ENCODE assay signal across 18 cellular contexts in the genomic region with DNA sequence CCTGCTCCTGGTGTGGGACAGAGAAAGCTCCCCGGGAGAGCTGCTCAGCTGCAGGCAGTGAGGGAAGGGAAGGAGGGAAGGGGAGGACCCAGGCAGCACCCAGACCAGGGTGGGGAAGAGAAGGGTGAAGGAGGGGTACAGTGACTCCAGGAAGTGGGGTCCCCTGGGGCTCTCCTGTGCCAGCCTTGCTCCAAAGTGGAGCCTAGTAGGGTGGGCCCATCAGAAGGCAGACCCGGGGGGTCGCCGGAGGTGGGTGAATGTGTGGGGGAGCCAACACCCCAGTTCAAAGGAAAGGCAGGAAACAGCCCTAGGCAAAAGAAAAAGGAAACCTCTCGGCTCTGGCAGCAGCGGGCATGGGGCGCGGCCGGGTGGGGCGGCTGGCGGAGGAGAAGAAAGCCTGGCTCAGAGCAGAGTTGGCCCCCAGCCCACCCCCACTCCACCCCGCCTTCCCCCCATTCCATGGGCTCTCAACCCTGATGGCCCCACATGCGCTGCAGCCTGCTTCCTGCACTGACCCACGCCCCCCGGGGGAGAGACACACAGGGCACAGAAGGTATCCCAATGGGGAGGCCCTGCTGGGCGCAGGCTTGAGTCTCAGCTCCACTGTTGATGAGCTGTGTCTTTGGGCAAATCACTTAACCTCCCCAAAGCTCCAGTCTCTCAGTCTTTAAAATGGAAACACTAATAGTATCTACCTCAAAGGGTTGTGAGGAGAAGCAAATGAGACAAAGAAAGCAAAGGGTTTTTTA. TPM values are rescaled to one million over a fixed set of nuclear protein-coding genes. Genes with fewer than 3 reads are reported as not detected.
DNase-seq lines count a peak whose midpoint lies in the region; ATAC-seq, FAIRE-seq and TF ChIP-seq lines count a peak whose summit lies in the region.
"Had no signal": no experiment of that assay in that cellular context is flagged by ENCODE, and none has a peak within 500 bp of the region (broad histone marks: within the 10 kb centered on the region; RNA-seq: fewer than 3 reads in every experiment).

No MANE protein-coding gene starts in this region.

- H3K4me3 ChIP-seq in CD8-positive, alpha-beta memory T cell (ENCODE audit: low read length) = no peak overlapping the region
- H3K4me3 ChIP-seq in PC-3 (ENCODE audit: low read length) = peak overlapping the region; percentile 27; the same call in 1 of the 2 replicates
- H3K4me3 ChIP-seq in left ventricle myocardium inferior = no peak overlapping the region
- no peak overlapping the region for H3K4me3 ChIP-seq in neural progenitor cell
- H3K4me3 ChIP-seq: ovary had no signal

- no peaks in the 10 kb centered on the region for H3K9me3 Mint-ChIP-seq in CD8-positive, alpha-beta memory T cell
- no peaks in the 10 kb centered on the region for H3K9me3 Mint-ChIP-seq in neural progenitor cell
- no peaks in the 10 kb centered on the region for H3K9me3 Mint-ChIP-seq in activated naive CD4-positive, alpha-beta T cell treated with anti-CD3 and anti-CD28 coated beads for 36 hours
- H3K9me3 Mint-ChIP-seq: activated naive CD4-positive, alpha-beta T cell treated with anti-CD3 and anti-CD28 coated beads, Interleukin-2, amount 50 U/mL, for 24 hours had no signal

- CTCF ChIA-PET in CD8-positive, alpha-beta memory T cell (lab: Charles Lee) = interaction anchor here (0.8 to 2.1 kb wide), 3 partner anchors 10 to 14 kb away, joined by 3 to 7 read pairs (median 3); no protein-coding TSS in a partner anchor
- CTCF ChIA-PET in PC-3 (lab: Charles Lee) = interaction anchor here (0.6 kb wide), 1 partner anchor 67 kb away, joined by 3 read pairs; no protein-coding TSS in a partner anchor
- CTCF ChIA-PET in activated naive CD4-positive, alpha-beta T cell treated with anti-CD3 and anti-CD28 coated beads for 36 hours (lab: Charles Lee) = interaction anchor here (0.6 to 2.8 kb wide), 5 partner anchors 10 to 709 kb away, joined by 3 to 14 read pairs (median 4); no protein-coding TSS in a partner anchor

- H3K9ac ChIP-seq in PC-3 (ENCODE audit: low read length) (no peak overlapping the region; the same call in 1 of the 2 replicates), neural progenitor cell (no peak overlapping the region)

- POLR2A ChIA-PET in CD8-positive, alpha-beta memory T cell (lab: Charles Lee) = no interaction called here
- POLR2A ChIA-PET in PC-3 (lab: Charles Lee; ENCODE audit: unreplicated experiment) = no interaction called here

- H3F3A ChIP-seq in PC-3 (ENCODE audit: low read length, unreplicated experiment) (no peaks in the 10 kb centered on the region), neural progenitor cell (ENCODE audit: low read depth) (peaks cover 5% of the 10 kb centered on the region)

- H3K4me1 Mint-ChIP-seq in CD8-positive, alpha-beta memory T cell = peaks cover 33 to 55% (median 35%) of the 10 kb centered on the region in 3 donors
- no peaks in the 10 kb centered on the region for H3K4me1 Mint-ChIP-seq in neural progenitor cell
- peaks cover 16% of the 10 kb centered on the region for H3K4me1 Mint-ChIP-seq in activated naive CD4-positive, alpha-beta T cell treated with anti-CD3 and anti-CD28 coated beads for 36 hours (ENCODE audit: low read depth)
- H3K4me1 Mint-ChIP-seq: brain had no signal

- TF ChIP-seq CTCF in PC-3 (conservative IDR thresholded peaks at IDR 0.05; ENCODE audit: low read depth, low read length) (no peak), left ventricle myocardium inferior (IDR thresholded peaks at IDR 0.05; ENCODE audit: borderline replicate concordance) (no peak), neural progenitor cell (IDR thresholded peaks at IDR 0.05) (no peak)

- H3K27me3 Mint-ChIP-seq in CD8-positive, alpha-beta memory T cell = peaks cover 9 to 12% of the 10 kb centered on the region in 2 donors
- H3K27me3 Mint-ChIP-seq in neural progenitor cell (ENCODE audit: insufficient read depth, low read depth) = peaks cover 23% of the 10 kb centered on the region
- peaks cover 17% of the 10 kb centered on the region for H3K27me3 Mint-ChIP-seq in activated naive CD4-positive, alpha-beta T cell treated with anti-CD3 and anti-CD28 coated beads for 36 hours (ENCODE audit: low read depth)

- H2AFZ ChIP-seq in PC-3 (ENCODE audit: low read length) = 0 out of 2 replicates have a peak overlapping the region, but pooled peaks have one; percentile 22
- no peak overlapping the region for H2AFZ ChIP-seq in neural progenitor cell (replicated peaks)

- H3K4me2 ChIP-seq in PC-3 (ENCODE audit: low read length) = peak overlapping the region; percentile 52
- H3K4me2 ChIP-seq in neural progenitor cell = no peak overlapping the region

- peak overlapping the region; percentile 24 for H3K27ac ChIP-seq in CD8-positive, alpha-beta memory T cell (ENCODE audit: low read depth, low read length)
- H3K27ac ChIP-seq in PC-3 (ENCODE audit: low read length) (peak overlapping the region; percentile 43), left ventricle myocardium inferior (replicated peaks) (peak overlapping the region; percentile 83), neural progenitor cell (no peak overlapping the region)
- H3K27ac ChIP-seq: ovary had no signal

- FAIRE-seq in RCC 7860 (lab: Jason Lieb, UNC) = no peak

- H4K20me1 ChIP-seq in PC-3 (ENCODE audit: low read length) = no peaks in the 10 kb centered on the region
- no peaks in the 10 kb centered on the region for H4K20me1 ChIP-seq in neural progenitor cell (ENCODE audit: low read depth)

- H3K36me3 Mint-ChIP-seq in CD8-positive, alpha-beta memory T cell = no peaks in the 10 kb centered on the region
- H3K36me3 Mint-ChIP-seq in neural progenitor cell = no peaks in the 10 kb centered on the region
- no peaks in the 10 kb centered on the region for H3K36me3 Mint-ChIP-seq in activated naive CD4-positive, alpha-beta T cell treated with anti-CD3 and anti-CD28 coated beads for 36 hours (ENCODE audit: low read depth)
- H3K36me3 Mint-ChIP-seq: activated naive CD4-positive, alpha-beta T cell treated with anti-CD3 and anti-CD28 coated beads, Interleukin-2, amount 50 U/mL, for 24 hours; brain had no signal

- H3K27ac Mint-ChIP-seq in CD8-positive, alpha-beta memory T cell = peak overlapping the region; percentile 49 to 92 (median 78)
- H3K27ac Mint-ChIP-seq in neural progenitor cell = no peak overlapping the region
- no peak overlapping the region for H3K27ac Mint-ChIP-seq in activated naive CD4-positive, alpha-beta T cell treated with anti-CD3 and anti-CD28 coated beads for 36 hours
- H3K27ac Mint-ChIP-seq: activated naive CD4-positive, alpha-beta T cell treated with anti-CD3 and anti-CD28 coated beads, Interleukin-2, amount 50 U/mL, for 24 hours; brain had no signal

- H3K4me3 Mint-ChIP-seq in CD8-positive, alpha-beta memory T cell = peak overlapping the region in 4 of 7 donors; percentile 20 to 77 (median 32)
- no peak overlapping the region for H3K4me3 Mint-ChIP-seq in neural progenitor cell
- H3K4me3 Mint-ChIP-seq in activated naive CD4-positive, alpha-beta T cell treated with anti-CD3 and anti-CD28 coated beads for 36 hours = no peak overlapping the region
- H3K4me3 Mint-ChIP-seq: activated naive CD4-positive, alpha-beta T cell treated with anti-CD3 and anti-CD28 coated beads, Interleukin-2, amount 50 U/mL, for 24 hours; brain had no signal

- no peaks in the 10 kb centered on the region for H3K9me2 ChIP-seq in PC-3 (replicated peaks; ENCODE audit: low read length)

- no TSS peak for BruUV-seq in PC-3 (replicated peaks; lab: Mats Ljungman, UMichigan)

- no peaks in the 10 kb centered on the region for H3K79me2 ChIP-seq in PC-3 (ENCODE audit: low read length)
- H3K79me2 ChIP-seq in neural progenitor cell (ENCODE audit: low read depth) = no peaks in the 10 kb centered on the region

- no peaks in the 10 kb centered on the region for H3K27me3 ChIP-seq in CD8-positive, alpha-beta memory T cell (ENCODE audit: insufficient read depth, low read length, poor library complexity, severe bottlenecking)
- peaks cover under 1% of the 10 kb centered on the region; the same call in 1 of the 2 replicates for H3K27me3 ChIP-seq in PC-3 (ENCODE audit: low read length)
- peaks cover 23% of the 10 kb centered on the region for H3K27me3 ChIP-seq in left ventricle myocardium inferior (ENCODE audit: low read depth)
- H3K27me3 ChIP-seq in neural progenitor cell = peaks cover 25% of the 10 kb centered on the region
- H3K27me3 ChIP-seq: ovary had no signal

- intact Hi-C loops in PC-3 (cut with micrococcal nuclease) = no loop called here
- intact Hi-C loops in left ventricle myocardium inferior (cut with micrococcal nuclease) = no loop called here
- intact Hi-C loops in sciatic nerve (cut with DNase I) = no loop called here
- intact Hi-C loops in activated naive CD4-positive, alpha-beta T cell treated with anti-CD3 and anti-CD28 coated beads for 36 hours (cut with micrococcal nuclease) = no loop called here

- ATAC-seq in PC-3 (peak; percentile 50), sciatic nerve (peak; percentile 23)

- H3K36me3 ChIP-seq in CD8-positive, alpha-beta memory T cell (ENCODE audit: insufficient read depth, low read length) = no peaks in the 10 kb centered on the region
- no peaks in the 10 kb centered on the region for H3K36me3 ChIP-seq in PC-3 (ENCODE audit: low read depth, low read length)
- no peaks in the 10 kb centered on the region for H3K36me3 ChIP-seq in left ventricle myocardium inferior
- no peaks in the 10 kb centered on the region for H3K36me3 ChIP-seq in neural progenitor cell
- H3K36me3 ChIP-seq: ovary had no signal

- peaks cover 60% of the 10 kb centered on the region for H3K4me1 ChIP-seq in CD8-positive, alpha-beta memory T cell (ENCODE audit: insufficient read depth, low read length)
- H3K4me1 ChIP-seq in PC-3 (ENCODE audit: insufficient read depth, low read length) = peaks cover 21% of the 10 kb centered on the region
- H3K4me1 ChIP-seq in left ventricle myocardium inferior = peaks cover 44% of the 10 kb centered on the region
- H3K4me1 ChIP-seq in neural progenitor cell = peaks cover 12% of the 10 kb centered on the region

- DNase-seq in CD8-positive, alpha-beta memory T cell = no peak
- DNase-seq in PC-3 (no peak), left ventricle myocardium inferior (no peak), sciatic nerve (ENCODE audit: low spot score) (no peak), neural progenitor cell (ENCODE audit: low spot score) (no peak), RCC 7860 (ENCODE audit: low spot score) (no peak)
- no peak for DNase-seq in stimulated activated CD4-positive, alpha-beta T cell treated with anti-CD3 and anti-CD28 coated beads, Interleukin-1b, Interleukin-23, amount 100 ng/mL, for 48 hours
- no peak for DNase-seq in activated naive CD4-positive, alpha-beta T cell treated with anti-CD3 and anti-CD28 coated beads for 36 hours
- DNase-seq: activated CD4-positive, alpha-beta T cell treated with anti-CD3 and anti-CD28 coated beads for 48 hours; NCI-H1092; NCI-H2107; NCI-H748 treated with DMSO at 0.1 percent for 48 hours; ovary; stimulated activated CD4-positive, alpha-beta T cell treated with anti-CD3 and anti-CD28 coated beads, Interleukin-4, amount 100 ng/mL, for 1 hour had no signal

- H3K9me3 ChIP-seq in CD8-positive, alpha-beta memory T cell (ENCODE audit: low read length) = no peaks in the 10 kb centered on the region
- H3K9me3 ChIP-seq in PC-3 (ENCODE audit: low read length) (no peaks in the 10 kb centered on the region), left ventricle myocardium inferior (replicated peaks) (no peaks in the 10 kb centered on the region), neural progenitor cell (ENCODE audit: low read depth) (no peaks in the 10 kb centered on the region)
- H3K9me3 ChIP-seq: ovary had no signal

RNA-seq across cellular contexts. Expression of gene LGR6, which starts 5.7 kb away (rescaled TPM):
- under 1 TPM; 0.40 to 0.53 TPM for total RNA-seq in CD8-positive, alpha-beta memory T cell
- 3.1 TPM for polyA plus RNA-seq in CD8-positive, alpha-beta memory T cell
- total RNA-seq in PC-3 (2014; rRNA removed) (0.23 and 0.26 TPM in 2 replicates), left ventricle myocardium inferior (0.60 TPM), sciatic nerve (0.53 TPM), neural progenitor cell (ENCODE audit: low replicate concordance) (0.25 TPM in 1 of 2 replicates, not detected in the other)
- total RNA-seq in activated naive CD4-positive, alpha-beta T cell treated with anti-CD3 and anti-CD28 coated beads for 36 hours = under 1 TPM; 0.19 to 0.22 TPM
- total RNA-seq: fibroblast of lung, H4 had no signal

RNA-seq across cellular contexts. Expression of gene PTPN7, which starts 38.9 kb away (rescaled TPM):
- total RNA-seq in CD8-positive, alpha-beta memory T cell = 100 to 1,000 TPM; 446 to 449 TPM
- 91.4 TPM for polyA plus RNA-seq in CD8-positive, alpha-beta memory T cell
- total RNA-seq in PC-3 (2014; rRNA removed) = not detected in 2 replicates
- 0.44 TPM for total RNA-seq in left ventricle myocardium inferior
- 2.5 TPM for total RNA-seq in sciatic nerve
- total RNA-seq in neural progenitor cell (ENCODE audit: low replicate concordance) = not detected in 2 replicates
- total RNA-seq in activated naive CD4-positive, alpha-beta T cell treated with anti-CD3 and anti-CD28 coated beads for 36 hours = 100 to 1,000 TPM; 112 to 119 TPM
- total RNA-seq: fibroblast of lung had no signal
- polyA plus RNA-seq: fibroblast of lung had no signal

RNA-seq across cellular contexts. Expression of gene ARL8A, which starts 54.8 kb away (rescaled TPM):
- total RNA-seq in CD8-positive, alpha-beta memory T cell = 10 to 100 TPM; 50.2 to 51.4 TPM
- 12.3 TPM for polyA plus RNA-seq in CD8-positive, alpha-beta memory T cell
- total RNA-seq in PC-3 (2014; rRNA removed) (20.4 and 26.4 TPM in 2 replicates), left ventricle myocardium inferior (64.7 TPM), sciatic nerve (112 TPM), neural progenitor cell (ENCODE audit: low replicate concordance) (13.3 and 29.6 TPM in 2 replicates)
- total RNA-seq in activated naive CD4-positive, alpha-beta T cell treated with anti-CD3 and anti-CD28 coated beads for 36 hours = 10 to 100 TPM; 28.1 to 30.6 TPM

Comparison
In these comparisons a context has a peak if more than half of its experiments do, and no peak if none do; other contexts are left out.
1. H3K27ac Mint-ChIP-seq: peak in CD8-positive, alpha-beta memory T cell (8 of 8); none in neural progenitor cell (single experiment) and activated naive CD4-positive, alpha-beta T cell treated with anti-CD3 and anti-CD28 coated beads for 36 hours (single experiment).
2. H3K4me3 Mint-ChIP-seq: peak in CD8-positive, alpha-beta memory T cell (4 of 7); none in neural progenitor cell (single experiment) and activated naive CD4-positive, alpha-beta T cell treated with anti-CD3 and anti-CD28 coated beads for 36 hours (single experiment).
3. RNA of gene PTPN7, which starts 38.9 kb away (total RNA-seq): 446 to 449 TPM in CD8-positive, alpha-beta memory T cell and 112 to 119 TPM in activated naive CD4-positive, alpha-beta T cell treated with anti-CD3 and anti-CD28 coated beads for 36 hours; 2.5 TPM in sciatic nerve (single experiment), 0.44 TPM in left ventricle myocardium inferior (single experiment), not detected in PC-3 and not detected in neural progenitor cell; every median in the first group is over 10 times any median in the second.